Comparison of ENCODE assay signal across 8 cellular contexts in genomic region chr16:4271176-4272113, GRCh38.
DNase-seq lines count a peak whose midpoint lies in the region; ATAC-seq and TF ChIP-seq lines count a peak whose summit lies in the region.

No MANE protein-coding gene starts in this region.

- DNase-seq in AG04449 (ENCODE audit: low read depth, low spot score) (no peak), NCI-H345 (lab: John Stamatoyannopoulos, UW) (peak; percentile 94), cerebellar nuclear complex (lab: John Stamatoyannopoulos, UW) (peak; percentile 53 to 82), kidney tubule cell (ENCODE audit: low spot score) (peak; percentile 93)
- DNase-seq in activated CD4-positive, CD25-positive, alpha-beta regulatory T cell treated with anti-CD3 and anti-CD28 coated beads, Interleukin-2, amount 50 U/mL, for 72 hours, result peak; percentile 84
- DNase-seq in stimulated activated CD4-positive, alpha-beta T cell treated with anti-CD3 and anti-CD28 coated beads, Interleukin-15, amount 100 ng/mL, for 48 hours (ENCODE audit: low read depth in 2 of 2), result peak; percentile 86 to 90

- ATAC-seq in GM18907 (IDR thresholded peaks at IDR 0.05; ENCODE audit: unreplicated experiment) (peak; percentile 69), HG03159 (IDR thresholded peaks at IDR 0.05; ENCODE audit: unreplicated experiment) (peak; percentile 75)

- CTCF ChIA-PET in AG04449 (lab: Yijun Ruan, JAX), result interaction anchor here (0.9 to 4.8 kb wide), 9 partner anchors 10 to 132 kb away, joined by 3 to 44 read pairs (median 6); no protein-coding TSS in a partner anchor

- no peak for TF ChIP-seq CTCF in AG04449 (IDR thresholded peaks at IDR 0.05; ENCODE audit: insufficient read depth, low read length, missing control alignments)

- peak overlapping the region; percentile 93 for H3K4me3 ChIP-seq in AG04449 (ENCODE audit: low read depth, low read length)

- POLR2A ChIA-PET in AG04449 (lab: Yijun Ruan, JAX), result interaction anchor here (0.6 to 2.9 kb wide), 6 partner anchors 17 to 218 kb away, joined by 3 to 9 read pairs (median 3); no protein-coding TSS in a partner anchor
